ENCODE assay signal across 12 cellular contexts in genomic region chr9:85200726-85201402, GRCh38.
DNase-seq lines count a peak whose midpoint lies in the region; ATAC-seq and TF ChIP-seq lines count a peak whose summit lies in the region.
"Had no signal": no experiment of that assay in that cellular context is flagged by ENCODE, and none has a peak within 500 bp of the region (broad histone marks: within the 10 kb centered on the region; RNA-seq: fewer than 3 reads in every experiment).

No MANE protein-coding gene starts in this region.

- H3K27me3 ChIP-seq in GM23248 (replicated peaks; ENCODE audit: insufficient read depth) (no peaks in the 10 kb centered on the region; the same call in 1 of the 2 replicates), prostate gland (replicated peaks; ENCODE audit: insufficient read depth) (no peaks in the 10 kb centered on the region)

- no peak overlapping the region for H2AFZ ChIP-seq in GM23248

- H3K27ac ChIP-seq in GM23248 (no peak overlapping the region), prostate gland (no peak overlapping the region)
- H3K27ac ChIP-seq: epithelial cell of prostate had no signal

- DNase-seq in GM23248 (peak; percentile 16), fibroblast of pulmonary artery (ENCODE audit: low read depth) (peak; percentile 72), prostate gland (ENCODE audit: low spot score) (peak; percentile 30)
- DNase-seq in stimulated activated CD4-positive, alpha-beta T cell treated with anti-CD3 and anti-CD28 coated beads, Interleukin-4, amount 100 ng/mL, for 1 hour = no peak
- DNase-seq: NCI-H1105 treated with DMSO at 0.1 percent for 48 hours, NCI-H526, SIG-M5 had no signal

- H3K4me3 ChIP-seq in GM23248 (no peak overlapping the region), fibroblast of pulmonary artery (replicated peaks; ENCODE audit: low read depth, low read length) (no peak overlapping the region), prostate gland (no peak overlapping the region)

- H3K9ac ChIP-seq in GM23248 = no peak overlapping the region

- no peaks in the 10 kb centered on the region for H3F3A ChIP-seq in GM23248 (ENCODE audit: insufficient read depth)

- no peak for TF ChIP-seq POLR2A in prostate gland (IDR thresholded peaks at IDR 0.05)

- H3K9me2 ChIP-seq in GM23248 (ENCODE audit: insufficient read depth) = no peaks in the 10 kb centered on the region

- no peaks in the 10 kb centered on the region for H3K79me2 ChIP-seq in GM23248 (ENCODE audit: insufficient read depth)

- ATAC-seq in SK-N-SH treated with all-trans-retinoic acid at 6 μM for 48 hours = peak; percentile 39; the same call in 1 of the 3 replicates
- ATAC-seq in HG02610 (IDR thresholded peaks at IDR 0.05; ENCODE audit: unreplicated experiment) = no peak
- no peak for ATAC-seq in GM19463 (IDR thresholded peaks at IDR 0.05; ENCODE audit: unreplicated experiment)
- no peak for ATAC-seq in GM21390 (IDR thresholded peaks at IDR 0.05; ENCODE audit: unreplicated experiment)

- no peaks in the 10 kb centered on the region for H3K36me3 ChIP-seq in GM23248 (ENCODE audit: low read depth)
- no peaks in the 10 kb centered on the region for H3K36me3 ChIP-seq in prostate gland

- in situ Hi-C loops in GM23248 (cut with MboI) = no loop called here

- WGBS in GM23248 (ENCODE audit: low coverage in 1 of 2, low lambda C conversion rate in 2 of 2, missing lambda C conversion rate in 2 of 2), 2 experiments = 66 to 69% methylated on average over 3 of the region's 3 CpGs
- WGBS in prostate gland = 46% methylated on average over 3 of the region's 3 CpGs

- TF ChIP-seq CTCF in fibroblast of pulmonary artery (IDR thresholded peaks at IDR 0.05; ENCODE audit: low read length, missing control alignments) = no peak
- no peak for TF ChIP-seq CTCF in prostate gland (IDR thresholded peaks at IDR 0.05)

- no peaks in the 10 kb centered on the region for H4K20me1 ChIP-seq in GM23248 (ENCODE audit: insufficient read depth)

- H3K9me3 ChIP-seq in GM23248 (ENCODE audit: low read depth) (no peaks in the 10 kb centered on the region), prostate gland (no peaks in the 10 kb centered on the region)

- intact Hi-C loops in prostate gland (cut with DNase I) = no loop called here

- H3K4me1 ChIP-seq in GM23248 (ENCODE audit: insufficient read depth) (no peaks in the 10 kb centered on the region), prostate gland (replicated peaks) (no peaks in the 10 kb centered on the region)

- H3K4me2 ChIP-seq in GM23248 (ENCODE audit: unreplicated experiment) = no peak overlapping the region

TF ChIP-seq in SK-N-SH treated with all-trans-retinoic acid at 6 μM for 48 hours, 23 proteins besides CTCF, POLR2A, EP300 and RAD21:
- no peak for TF ChIP-seq ZNF8 (CRISPR knock-in tag; IDR thresholded peaks at IDR 0.05)
- TF ChIP-seq ISL1 (CRISPR knock-in tag; IDR thresholded peaks at IDR 0.05) = peak; percentile 32; the same call in 1 of the 2 replicates
- 0 out of 2 replicates have a peak, but pooled peaks have one; percentile 28 for TF ChIP-seq ZFP3 (CRISPR knock-in tag; IDR thresholded peaks at IDR 0.05)
- TF ChIP-seq PPARA (CRISPR knock-in tag; IDR thresholded peaks at IDR 0.05; ENCODE audit: borderline replicate concordance) = no peak
- TF ChIP-seq TCF4 (CRISPR knock-in tag; IDR thresholded peaks at IDR 0.05; ENCODE audit: borderline replicate concordance) = no peak
- TF ChIP-seq CSDC2 (CRISPR knock-in tag; IDR thresholded peaks at IDR 0.05) = no peak
